Comparison of ENCODE assay signal across 1 cellular context in the genomic region with DNA sequence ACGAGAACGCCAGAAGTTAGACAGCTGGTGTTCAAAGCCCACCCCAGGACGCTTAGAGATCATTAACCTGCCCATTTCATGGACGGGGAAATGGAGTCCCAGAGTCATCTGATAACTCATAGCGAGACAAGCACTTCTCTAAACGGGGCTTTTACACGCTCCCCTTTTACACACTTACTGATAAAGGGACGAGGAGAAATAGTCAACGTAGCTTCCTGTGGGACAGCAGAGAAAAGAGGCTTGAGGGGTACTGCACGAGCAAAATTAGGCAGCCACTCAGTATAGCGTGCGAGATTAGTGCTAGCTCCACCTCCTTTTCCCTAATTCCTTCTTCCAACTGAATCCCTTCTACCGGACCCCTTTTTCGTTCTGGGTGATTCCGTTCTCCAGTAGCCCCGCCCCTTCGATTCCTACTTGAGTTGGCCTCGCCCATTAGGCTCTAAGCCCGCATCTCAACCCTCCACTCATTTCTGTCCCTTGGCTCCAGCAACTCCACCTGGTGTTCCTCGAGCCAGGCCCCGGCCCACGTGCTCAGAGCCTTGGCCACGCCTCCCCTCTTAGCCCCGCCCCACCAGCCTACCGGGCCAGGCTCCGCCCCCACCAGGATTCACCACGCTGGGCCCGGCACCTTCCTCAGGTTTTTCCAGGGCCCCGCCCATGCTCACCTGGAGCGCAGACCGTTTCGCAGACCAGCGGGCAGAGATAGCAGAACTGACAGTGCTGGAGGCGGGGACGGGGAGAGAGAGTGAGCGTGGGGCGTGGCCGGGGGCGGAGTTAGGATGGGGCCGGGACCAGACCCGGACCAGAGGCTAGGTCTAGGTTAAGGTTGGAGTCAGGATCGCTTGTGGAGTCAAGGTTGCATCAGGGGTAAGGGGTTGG.
TF ChIP-seq lines count a peak whose summit lies in the region.

No MANE protein-coding gene starts in this region.

TF ChIP-seq in K562, 482 proteins besides CTCF, POLR2A, EP300 and RAD21 (continued from another document and continues in another):
- TF ChIP-seq, protein P1, sequence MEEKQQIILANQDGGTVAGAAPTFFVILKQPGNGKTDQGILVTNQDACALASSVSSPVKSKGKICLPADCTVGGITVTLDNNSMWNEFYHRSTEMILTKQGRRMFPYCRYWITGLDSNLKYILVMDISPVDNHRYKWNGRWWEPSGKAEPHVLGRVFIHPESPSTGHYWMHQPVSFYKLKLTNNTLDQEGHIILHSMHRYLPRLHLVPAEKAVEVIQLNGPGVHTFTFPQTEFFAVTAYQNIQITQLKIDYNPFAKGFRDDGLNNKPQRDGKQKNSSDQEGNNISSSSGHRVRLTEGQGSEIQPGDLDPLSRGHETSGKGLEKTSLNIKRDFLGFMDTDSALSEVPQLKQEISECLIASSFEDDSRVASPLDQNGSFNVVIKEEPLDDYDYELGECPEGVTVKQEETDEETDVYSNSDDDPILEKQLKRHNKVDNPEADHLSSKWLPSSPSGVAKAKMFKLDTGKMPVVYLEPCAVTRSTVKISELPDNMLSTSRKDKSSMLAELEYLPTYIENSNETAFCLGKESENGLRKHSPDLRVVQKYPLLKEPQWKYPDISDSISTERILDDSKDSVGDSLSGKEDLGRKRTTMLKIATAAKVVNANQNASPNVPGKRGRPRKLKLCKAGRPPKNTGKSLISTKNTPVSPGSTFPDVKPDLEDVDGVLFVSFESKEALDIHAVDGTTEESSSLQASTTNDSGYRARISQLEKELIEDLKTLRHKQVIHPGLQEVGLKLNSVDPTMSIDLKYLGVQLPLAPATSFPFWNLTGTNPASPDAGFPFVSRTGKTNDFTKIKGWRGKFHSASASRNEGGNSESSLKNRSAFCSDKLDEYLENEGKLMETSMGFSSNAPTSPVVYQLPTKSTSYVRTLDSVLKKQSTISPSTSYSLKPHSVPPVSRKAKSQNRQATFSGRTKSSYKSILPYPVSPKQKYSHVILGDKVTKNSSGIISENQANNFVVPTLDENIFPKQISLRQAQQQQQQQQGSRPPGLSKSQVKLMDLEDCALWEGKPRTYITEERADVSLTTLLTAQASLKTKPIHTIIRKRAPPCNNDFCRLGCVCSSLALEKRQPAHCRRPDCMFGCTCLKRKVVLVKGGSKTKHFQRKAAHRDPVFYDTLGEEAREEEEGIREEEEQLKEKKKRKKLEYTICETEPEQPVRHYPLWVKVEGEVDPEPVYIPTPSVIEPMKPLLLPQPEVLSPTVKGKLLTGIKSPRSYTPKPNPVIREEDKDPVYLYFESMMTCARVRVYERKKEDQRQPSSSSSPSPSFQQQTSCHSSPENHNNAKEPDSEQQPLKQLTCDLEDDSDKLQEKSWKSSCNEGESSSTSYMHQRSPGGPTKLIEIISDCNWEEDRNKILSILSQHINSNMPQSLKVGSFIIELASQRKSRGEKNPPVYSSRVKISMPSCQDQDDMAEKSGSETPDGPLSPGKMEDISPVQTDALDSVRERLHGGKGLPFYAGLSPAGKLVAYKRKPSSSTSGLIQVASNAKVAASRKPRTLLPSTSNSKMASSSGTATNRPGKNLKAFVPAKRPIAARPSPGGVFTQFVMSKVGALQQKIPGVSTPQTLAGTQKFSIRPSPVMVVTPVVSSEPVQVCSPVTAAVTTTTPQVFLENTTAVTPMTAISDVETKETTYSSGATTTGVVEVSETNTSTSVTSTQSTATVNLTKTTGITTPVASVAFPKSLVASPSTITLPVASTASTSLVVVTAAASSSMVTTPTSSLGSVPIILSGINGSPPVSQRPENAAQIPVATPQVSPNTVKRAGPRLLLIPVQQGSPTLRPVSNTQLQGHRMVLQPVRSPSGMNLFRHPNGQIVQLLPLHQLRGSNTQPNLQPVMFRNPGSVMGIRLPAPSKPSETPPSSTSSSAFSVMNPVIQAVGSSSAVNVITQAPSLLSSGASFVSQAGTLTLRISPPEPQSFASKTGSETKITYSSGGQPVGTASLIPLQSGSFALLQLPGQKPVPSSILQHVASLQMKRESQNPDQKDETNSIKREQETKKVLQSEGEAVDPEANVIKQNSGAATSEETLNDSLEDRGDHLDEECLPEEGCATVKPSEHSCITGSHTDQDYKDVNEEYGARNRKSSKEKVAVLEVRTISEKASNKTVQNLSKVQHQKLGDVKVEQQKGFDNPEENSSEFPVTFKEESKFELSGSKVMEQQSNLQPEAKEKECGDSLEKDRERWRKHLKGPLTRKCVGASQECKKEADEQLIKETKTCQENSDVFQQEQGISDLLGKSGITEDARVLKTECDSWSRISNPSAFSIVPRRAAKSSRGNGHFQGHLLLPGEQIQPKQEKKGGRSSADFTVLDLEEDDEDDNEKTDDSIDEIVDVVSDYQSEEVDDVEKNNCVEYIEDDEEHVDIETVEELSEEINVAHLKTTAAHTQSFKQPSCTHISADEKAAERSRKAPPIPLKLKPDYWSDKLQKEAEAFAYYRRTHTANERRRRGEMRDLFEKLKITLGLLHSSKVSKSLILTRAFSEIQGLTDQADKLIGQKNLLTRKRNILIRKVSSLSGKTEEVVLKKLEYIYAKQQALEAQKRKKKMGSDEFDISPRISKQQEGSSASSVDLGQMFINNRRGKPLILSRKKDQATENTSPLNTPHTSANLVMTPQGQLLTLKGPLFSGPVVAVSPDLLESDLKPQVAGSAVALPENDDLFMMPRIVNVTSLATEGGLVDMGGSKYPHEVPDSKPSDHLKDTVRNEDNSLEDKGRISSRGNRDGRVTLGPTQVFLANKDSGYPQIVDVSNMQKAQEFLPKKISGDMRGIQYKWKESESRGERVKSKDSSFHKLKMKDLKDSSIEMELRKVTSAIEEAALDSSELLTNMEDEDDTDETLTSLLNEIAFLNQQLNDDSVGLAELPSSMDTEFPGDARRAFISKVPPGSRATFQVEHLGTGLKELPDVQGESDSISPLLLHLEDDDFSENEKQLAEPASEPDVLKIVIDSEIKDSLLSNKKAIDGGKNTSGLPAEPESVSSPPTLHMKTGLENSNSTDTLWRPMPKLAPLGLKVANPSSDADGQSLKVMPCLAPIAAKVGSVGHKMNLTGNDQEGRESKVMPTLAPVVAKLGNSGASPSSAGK (IDR thresholded peaks at IDR 0.05) = peak; percentile 93
- TF ChIP-seq, protein P2, sequence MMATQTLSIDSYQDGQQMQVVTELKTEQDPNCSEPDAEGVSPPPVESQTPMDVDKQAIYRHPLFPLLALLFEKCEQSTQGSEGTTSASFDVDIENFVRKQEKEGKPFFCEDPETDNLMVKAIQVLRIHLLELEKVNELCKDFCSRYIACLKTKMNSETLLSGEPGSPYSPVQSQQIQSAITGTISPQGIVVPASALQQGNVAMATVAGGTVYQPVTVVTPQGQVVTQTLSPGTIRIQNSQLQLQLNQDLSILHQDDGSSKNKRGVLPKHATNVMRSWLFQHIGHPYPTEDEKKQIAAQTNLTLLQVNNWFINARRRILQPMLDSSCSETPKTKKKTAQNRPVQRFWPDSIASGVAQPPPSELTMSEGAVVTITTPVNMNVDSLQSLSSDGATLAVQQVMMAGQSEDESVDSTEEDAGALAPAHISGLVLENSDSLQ (IDR thresholded peaks at IDR 0.05) = 0 out of 2 replicates have a peak, but pooled peaks have one; percentile 23
- TF ChIP-seq SAFB (IDR thresholded peaks at IDR 0.05; ENCODE audit: borderline replicate concordance, low read depth, low read length) = no peak
- TF ChIP-seq, protein P3, sequence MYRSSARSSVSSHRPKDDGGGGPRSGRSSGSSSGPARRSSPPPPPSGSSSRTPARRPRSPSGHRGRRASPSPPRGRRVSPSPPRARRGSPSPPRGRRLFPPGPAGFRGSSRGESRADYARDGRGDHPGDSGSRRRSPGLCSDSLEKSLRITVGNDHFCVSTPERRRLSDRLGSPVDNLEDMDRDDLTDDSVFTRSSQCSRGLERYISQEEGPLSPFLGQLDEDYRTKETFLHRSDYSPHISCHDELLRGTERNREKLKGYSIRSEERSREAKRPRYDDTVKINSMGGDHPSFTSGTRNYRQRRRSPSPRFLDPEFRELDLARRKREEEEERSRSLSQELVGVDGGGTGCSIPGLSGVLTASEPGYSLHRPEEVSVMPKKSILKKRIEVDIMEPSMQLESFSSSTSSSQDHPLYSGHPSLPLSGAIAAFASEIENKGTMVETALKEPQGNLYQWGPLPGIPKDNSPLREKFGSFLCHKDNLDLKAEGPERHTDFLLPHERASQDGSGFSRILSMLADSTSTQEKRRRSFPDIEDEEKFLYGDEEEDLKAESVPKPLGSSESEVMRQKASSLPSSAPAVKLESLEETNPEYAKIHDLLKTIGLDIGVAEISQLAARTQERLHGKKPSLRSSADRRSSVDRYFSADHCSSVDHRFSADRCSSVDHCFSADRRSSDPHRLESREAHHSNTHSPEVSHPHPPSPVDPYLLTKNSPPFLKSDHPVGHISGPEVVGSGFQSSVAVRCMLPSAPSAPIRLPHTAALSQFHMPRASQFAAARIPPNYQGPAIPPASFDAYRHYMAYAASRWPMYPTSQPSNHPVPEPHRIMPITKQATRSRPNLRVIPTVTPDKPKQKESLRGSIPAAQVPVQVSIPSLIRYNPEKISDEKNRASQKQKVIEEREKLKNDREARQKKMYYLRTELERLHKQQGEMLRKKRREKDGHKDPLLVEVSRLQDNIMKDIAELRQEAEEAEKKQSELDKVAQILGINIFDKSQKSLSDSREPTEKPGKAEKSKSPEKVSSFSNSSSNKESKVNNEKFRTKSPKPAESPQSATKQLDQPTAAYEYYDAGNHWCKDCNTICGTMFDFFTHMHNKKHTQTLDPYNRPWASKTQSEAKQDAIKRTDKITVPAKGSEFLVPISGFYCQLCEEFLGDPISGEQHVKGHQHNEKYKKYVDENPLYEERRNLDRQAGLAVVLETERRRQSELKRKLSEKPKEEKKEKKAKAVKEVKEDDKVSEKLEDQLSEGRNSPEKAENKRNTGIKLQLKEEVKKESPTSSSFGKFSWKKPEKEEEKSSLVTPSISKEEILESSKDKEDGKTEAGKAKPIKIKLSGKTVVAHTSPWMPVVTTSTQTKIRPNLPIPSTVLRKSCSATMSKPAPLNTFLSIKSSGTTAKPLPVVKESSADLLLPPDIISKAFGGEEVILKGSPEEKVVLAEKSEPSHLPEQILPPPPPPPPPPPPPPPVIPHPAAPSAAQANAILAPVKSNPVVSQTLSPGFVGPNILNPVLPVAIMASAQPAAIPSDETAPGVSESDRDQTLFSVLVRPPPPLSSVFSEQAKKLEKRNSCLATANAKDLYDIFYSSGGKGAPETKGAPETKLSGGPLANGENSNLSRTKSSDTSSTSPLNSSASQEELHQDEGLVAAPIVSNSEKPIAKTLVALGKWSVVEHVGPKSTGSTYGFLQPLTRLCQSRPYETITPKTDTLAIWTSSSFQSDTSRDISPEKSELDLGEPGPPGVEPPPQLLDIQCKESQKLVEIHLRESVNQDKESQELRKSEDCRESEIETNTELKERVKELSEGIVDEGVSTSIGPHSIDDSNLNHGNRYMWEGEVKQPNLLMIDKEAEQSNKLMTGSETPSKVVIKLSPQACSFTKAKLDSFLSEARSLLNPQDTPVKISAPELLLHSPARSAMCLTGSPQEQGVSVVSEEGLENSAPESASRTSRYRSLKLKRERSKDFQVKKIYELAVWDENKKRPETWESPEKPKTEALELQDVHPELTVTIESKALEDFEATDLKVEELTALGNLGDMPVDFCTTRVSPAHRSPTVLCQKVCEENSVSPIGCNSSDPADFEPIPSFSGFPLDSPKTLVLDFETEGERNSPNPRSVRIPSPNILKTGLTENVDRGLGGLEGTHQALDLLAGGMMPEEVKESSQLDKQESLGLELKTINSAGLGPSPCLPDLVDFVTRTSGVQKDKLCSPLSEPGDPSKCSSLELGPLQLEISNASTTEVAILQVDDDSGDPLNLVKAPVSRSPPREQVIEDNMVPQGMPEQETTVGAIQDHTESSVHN (IDR thresholded peaks at IDR 0.05; ENCODE audit: borderline replicate concordance in 1 of 2, low read depth in 1 of 2) = no peak
- TF ChIP-seq GATAD2B (IDR thresholded peaks at IDR 0.05; ENCODE audit: borderline replicate concordance) = no peak
- no peak for TF ChIP-seq GTF2E2 (tag; IDR thresholded peaks at IDR 0.05)
- TF ChIP-seq SRSF1 (IDR thresholded peaks at IDR 0.05; ENCODE audit: low read depth, low read length) = no peak
- peak; percentile 28; the same call in 1 of the 2 replicates for TF ChIP-seq ESRRA (IDR thresholded peaks at IDR 0.05; ENCODE audit: borderline replicate concordance, low read depth)
- TF ChIP-seq PCBP1 (IDR thresholded peaks at IDR 0.05; ENCODE audit: low read depth, low read length, poor library complexity, severe bottlenecking) = no peak
- no peak for TF ChIP-seq PHF21A (IDR thresholded peaks at IDR 0.05; ENCODE audit: borderline replicate concordance, low read depth)
- TF ChIP-seq SP1 (CRISPR knock-in tag; IDR thresholded peaks at IDR 0.05) = peak; percentile 92
- TF ChIP-seq ZNF316 (IDR thresholded peaks at IDR 0.05) = no peak
- no peak for TF ChIP-seq SMAD2 (IDR thresholded peaks at IDR 0.05; ENCODE audit: low read depth, low read length)
- TF ChIP-seq MYBL2 (IDR thresholded peaks at IDR 0.05; ENCODE audit: low read depth) = no peak
- no peak for TF ChIP-seq MYBL2 (CRISPR knock-in tag; IDR thresholded peaks at IDR 0.05; ENCODE audit: borderline replicate concordance)
- peak; percentile 83 for TF ChIP-seq BHLHE40 (IDR thresholded peaks at IDR 0.05; ENCODE audit: low read length)
- TF ChIP-seq NFIX (CRISPR knock-in tag; IDR thresholded peaks at IDR 0.05; ENCODE audit: low read depth) = no peak
- 0 out of 2 replicates have a peak, but pooled peaks have one; percentile 31 for TF ChIP-seq MEF2D (tag; conservative IDR thresholded peaks at IDR 0.05; ENCODE audit: low read depth)
- no peak for TF ChIP-seq HNRNPH1 (optimal IDR thresholded peaks at IDR 0.05; ENCODE audit: low read depth, low read length)
